16 cellular contexts compared by ENCODE assay signal in the genomic region with DNA sequence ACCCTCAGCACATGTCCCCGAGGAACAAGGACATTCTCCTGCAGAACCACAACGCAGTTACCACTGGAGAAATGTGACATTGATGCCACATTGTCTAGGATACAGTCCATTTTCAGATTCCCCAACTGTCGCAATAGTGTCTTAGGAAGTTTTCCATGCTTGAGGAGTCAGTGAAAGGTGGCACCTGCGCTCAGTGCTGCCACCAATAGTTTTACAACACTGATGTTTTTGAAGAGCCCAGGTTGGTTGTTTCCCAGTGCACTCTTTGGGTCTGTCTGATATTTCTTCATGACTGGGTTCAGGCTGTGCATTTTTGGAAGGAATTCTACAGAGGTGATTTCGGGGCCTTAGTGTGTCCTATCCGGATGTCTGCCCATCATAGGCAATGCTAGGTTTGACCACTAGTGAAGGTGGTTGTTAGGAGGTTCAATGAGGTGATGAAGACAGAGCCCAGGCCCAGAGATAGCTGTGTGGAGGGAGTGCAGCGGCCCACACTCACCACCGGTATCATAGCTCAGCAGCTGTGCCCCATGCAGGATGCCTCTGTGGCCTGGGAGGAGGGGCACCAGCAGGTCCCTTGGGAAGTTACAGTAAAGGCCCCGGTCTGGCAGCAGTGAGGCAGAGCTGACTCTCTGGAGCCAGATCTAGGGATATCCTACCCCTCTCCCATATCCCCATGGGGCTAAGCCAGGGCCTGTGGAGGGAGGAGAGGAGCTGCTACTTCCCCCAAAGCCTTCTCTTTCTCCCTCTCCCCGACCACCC.
DNase-seq lines count a peak whose midpoint lies in the region; ATAC-seq and TF ChIP-seq lines count a peak whose summit lies in the region.
"Had no signal": no experiment of that assay in that cellular context is flagged by ENCODE, and none has a peak within 500 bp of the region (broad histone marks: within the 10 kb centered on the region; RNA-seq: fewer than 3 reads in every experiment).

No MANE protein-coding gene starts in this region.

- H3K4me3 ChIP-seq in mesendoderm (ENCODE audit: low read length) (no peak overlapping the region), ascending aorta (no peak overlapping the region)
- H3K4me3 ChIP-seq: pancreas, stomach had no signal

- no CpG with 5 or more reads among the region's 10 CpGs for WGBS in mesendoderm (ENCODE audit: extremely low coverage, insufficient coverage, low lambda C conversion rate)

- no peak overlapping the region for H2BK5ac ChIP-seq in mesendoderm (ENCODE audit: low read length)

- DNase-seq in GM13977 (ENCODE audit: low spot score) (no peak), activated B cell treated with CpG ODN at 0.5 μM for 24 hours (no peak), mesendoderm (peak; percentile 13), ascending aorta (ENCODE audit: low spot score in 2 of 2) (no peak), Ammon's horn (ENCODE audit: low spot score) (no peak), MCF 10A (ENCODE audit: unreplicated experiment) (no peak), NCI-H146 treated with DMSO at 0.1 percent for 48 hours (lab: John Stamatoyannopoulos, UW; ENCODE audit: unreplicated experiment) (no peak)
- DNase-seq: activated T-cell treated with anti-CD3 and anti-CD28 coated beads, Interleukin-2, amount 50 U/mL, for 1 hour; amygdala; mammary epithelial cell; NCI-H345; stimulated activated CD4-positive, alpha-beta T cell treated with anti-CD3 and anti-CD28 coated beads, Interleukin-4, amount 100 ng/mL, for 1 hour; stomach had no signal

- no peaks in the 10 kb centered on the region for H3K9me3 Mint-ChIP-seq in activated B cell treated with CpG ODN at 0.5 μM for 24 hours
- H3K9me3 Mint-ChIP-seq in MCF 10A (ENCODE audit: unreplicated experiment), result no peaks in the 10 kb centered on the region
- H3K9me3 Mint-ChIP-seq: CD14-positive monocyte had no signal

- no peak overlapping the region for H3K27ac Mint-ChIP-seq in activated B cell treated with CpG ODN at 0.5 μM for 24 hours
- no peak overlapping the region for H3K27ac Mint-ChIP-seq in MCF 10A (ENCODE audit: low read depth, unreplicated experiment)

- H3K36me3 ChIP-seq in mesendoderm (ENCODE audit: control insufficient read depth, insufficient read depth, low read length) (no peaks in the 10 kb centered on the region), ascending aorta (peaks cover 0 to 2% of the 10 kb centered on the region in 2 donors)
- H3K36me3 ChIP-seq: pancreas had no signal

- H3K36me3 Mint-ChIP-seq in activated B cell treated with CpG ODN at 0.5 μM for 24 hours (ENCODE audit: low read depth) (peaks cover 24% of the 10 kb centered on the region), MCF 10A (ENCODE audit: insufficient read depth, unreplicated experiment) (peaks cover 8% of the 10 kb centered on the region)

- no TSS peak for BruUV-seq in MCF 10A (replicated peaks; lab: Mats Ljungman, UMichigan)

- no peak overlapping the region for H4K5ac ChIP-seq in mesendoderm (ENCODE audit: low read length)

- H3K27ac ChIP-seq in mesendoderm (ENCODE audit: low read depth, low read length) (no peak overlapping the region), ascending aorta (no peak overlapping the region)
- H3K27ac ChIP-seq: pancreas, stomach had no signal

- ATAC-seq in HG03108 (IDR thresholded peaks at IDR 0.05; ENCODE audit: unreplicated experiment) (peak; percentile 38), activated B cell treated with CpG ODN at 0.5 μM for 24 hours (ENCODE audit: low read depth) (peak; percentile 82)

- no peak overlapping the region for H3K18ac ChIP-seq in mesendoderm (ENCODE audit: low read length)

- no peak overlapping the region for H3K4me3 Mint-ChIP-seq in activated B cell treated with CpG ODN at 0.5 μM for 24 hours
- H3K4me3 Mint-ChIP-seq in MCF 10A (ENCODE audit: unreplicated experiment), result no peak overlapping the region
- H3K4me3 Mint-ChIP-seq: CD14-positive monocyte had no signal

- H3K9me3 ChIP-seq in ascending aorta, result no peaks in the 10 kb centered on the region
- H3K9me3 ChIP-seq: pancreas, stomach had no signal

- H3K4ac ChIP-seq in mesendoderm (ENCODE audit: low read depth, low read length), result no peak overlapping the region

- H3K56ac ChIP-seq in mesendoderm (ENCODE audit: low read length), result no peak overlapping the region

- no peak overlapping the region for H3K23ac ChIP-seq in mesendoderm (ENCODE audit: low read length)

- no peaks in the 10 kb centered on the region for H3K79me2 ChIP-seq in mesendoderm (ENCODE audit: control insufficient read depth, insufficient read depth, low read length)

- H2AK5ac ChIP-seq in mesendoderm (ENCODE audit: low read length), result no peak overlapping the region

- H2BK15ac ChIP-seq in mesendoderm (replicated peaks; ENCODE audit: low read depth), result no peak overlapping the region

- CTCF ChIA-PET in activated B cell treated with CpG ODN at 0.5 μM for 24 hours (lab: Charles Lee) (no interaction called here), MCF 10A (lab: Yijun Ruan, JAX) (interaction anchor here (0.6 to 1.2 kb wide), 2 partner anchors 13 to 1617 kb away, joined by 3 read pairs; no protein-coding TSS in a partner anchor)

- H3K4me1 Mint-ChIP-seq in activated B cell treated with CpG ODN at 0.5 μM for 24 hours (peaks cover 30% of the 10 kb centered on the region), MCF 10A (ENCODE audit: insufficient read depth, unreplicated experiment) (peaks cover 6% of the 10 kb centered on the region)
- H3K4me1 Mint-ChIP-seq: CD14-positive monocyte had no signal

- H3K79me1 ChIP-seq in mesendoderm (ENCODE audit: low read length), result no peaks in the 10 kb centered on the region

- POLR2A ChIA-PET in activated B cell treated with CpG ODN at 0.5 μM for 24 hours (lab: Charles Lee) (no interaction called here), MCF 10A (lab: Yijun Ruan, JAX) (no interaction called here)

- H3K9ac ChIP-seq in mesendoderm (ENCODE audit: low read length), result no peak overlapping the region

- TF ChIP-seq CTCF in GM13977 (IDR thresholded peaks at IDR 0.05; ENCODE audit: extremely low read depth, insufficient read depth, missing control alignments) (peak; percentile 6), activated B cell treated with CpG ODN at 0.5 μM for 24 hours (IDR thresholded peaks at IDR 0.05) (no peak), ascending aorta (IDR thresholded peaks at IDR 0.05) (no peak), MCF 10A (IDR thresholded peaks at IDR 0.05; ENCODE audit: unreplicated experiment) (no peak)

- H3K27me3 Mint-ChIP-seq in activated B cell treated with CpG ODN at 0.5 μM for 24 hours (no peaks in the 10 kb centered on the region), MCF 10A (ENCODE audit: insufficient read depth, unreplicated experiment) (no peaks in the 10 kb centered on the region)

- H3K4me2 ChIP-seq in mesendoderm (ENCODE audit: low read length), result no peak overlapping the region

- H3K27me3 ChIP-seq in mesendoderm (ENCODE audit: insufficient read depth, low read length, poor library complexity) (no peaks in the 10 kb centered on the region), ascending aorta (no peaks in the 10 kb centered on the region)
- H3K27me3 ChIP-seq: pancreas, stomach had no signal

- H2BK120ac ChIP-seq in mesendoderm (ENCODE audit: low read depth, low read length), result no peak overlapping the region

- intact Hi-C loops in activated B cell treated with CpG ODN at 0.5 μM for 24 hours (cut with micrococcal nuclease) (no loop called here), ascending aorta (cut with DNase I) (no loop called here), MCF 10A (cut with micrococcal nuclease) (no loop called here)

- H3K4me1 ChIP-seq in mesendoderm (ENCODE audit: control insufficient read depth, low read depth, low read length) (peaks cover 10% of the 10 kb centered on the region), ascending aorta (no peaks in the 10 kb centered on the region)
- H3K4me1 ChIP-seq: pancreas had no signal

- in situ Hi-C loops in GM13977 (cut with MboI; ENCODE audit: low pct_unique_long_range_greater_than_20kb, low sequenced_read_pairs, unreplicated experiment), result no loop called here

- no peak overlapping the region for H4K8ac ChIP-seq in mesendoderm (ENCODE audit: low read depth, low read length)
